ENCODE assay signal across 17 cellular contexts in genomic region chr14:99408971-99409289, GRCh38.
"Had no signal": no experiment of that assay in that cellular context is flagged by ENCODE, and none has a peak within 500 bp of the region (broad histone marks: within the 10 kb centered on the region; RNA-seq: fewer than 3 reads in every experiment).

No MANE protein-coding gene starts in this region.

- H3K36me3 ChIP-seq: ovary had no signal

- DNase-seq: effector CD4-positive, alpha-beta T cell; erythroblast; foreskin melanocyte; heart left ventricle; hippocampal formation; left cardiac atrium; left ventricle myocardium superior; mammary epithelial cell; naive thymus-derived CD8-positive, alpha-beta T cell; nucleus accumbens; ovary; small intestine; stimulated activated CD4-positive, alpha-beta T cell treated with anti-CD3 and anti-CD28 coated beads, Interleukin-2, amount 100 ng/mL, for 48 hours; stimulated activated naive CD4-positive, alpha-beta T cell treated with Interleukin-2 at 50 U/mL for 16 hours had no signal

- H3K27me3 ChIP-seq: heart left ventricle, ovary, right atrium auricular region had no signal

- H3K4me3 ChIP-seq: coronary artery, heart left ventricle, ovary, right atrium auricular region had no signal

- H3K4me1 ChIP-seq: heart left ventricle, right atrium auricular region had no signal

- H3K27ac ChIP-seq: coronary artery, heart left ventricle, ovary, right atrium auricular region had no signal

- H3K9me3 ChIP-seq: heart left ventricle, ovary, right atrium auricular region had no signal

- H3K4me3 Mint-ChIP-seq: endodermal cell; naive thymus-derived CD8-positive, alpha-beta T cell had no signal

- H3K27me3 Mint-ChIP-seq: naive thymus-derived CD8-positive, alpha-beta T cell had no signal

- ATAC-seq: heart left ventricle; left cardiac atrium; left ventricle myocardium superior; naive thymus-derived CD8-positive, alpha-beta T cell had no signal

- H3K27ac Mint-ChIP-seq: endodermal cell had no signal

- H3K9me3 Mint-ChIP-seq: endodermal cell; naive thymus-derived CD8-positive, alpha-beta T cell had no signal
